In genomic region chr2:25758348-25758747, GRCh38 we compare ENCODE assay signal across 24 cellular contexts.
"Had no signal": no experiment of that assay in that cellular context is flagged by ENCODE, and none has a peak within 500 bp of the region (broad histone marks: within the 10 kb centered on the region; RNA-seq: fewer than 3 reads in every experiment).

No MANE protein-coding gene starts in this region.

- H3K9me3 ChIP-seq: ascending aorta, body of pancreas had no signal

- H3K4me3 Mint-ChIP-seq: activated CD8-positive, alpha-beta T cell treated with anti-CD3 and anti-CD28 coated beads, Interleukin-2, amount 10 ng/mL, durations not matched to agents 7 days and 5 days; activated naive CD8-positive, alpha-beta T cell treated with anti-CD3 and anti-CD28 coated beads, Interleukin-2, amount 50 U/mL, for 24 hours; central memory CD8-positive, alpha-beta T cell; T-helper 1 cell treated with Interleukin-12 subunit alpha and Interleukin-12 subunit beta and Interleukin-4 antibody, amounts not matched to agents 30 μg/mL and 1 μg/mL, for 36 hours; WTC11 had no signal

- DNase-seq: activated CD4-positive, alpha-beta T cell treated with anti-CD3 and anti-CD28 coated beads for 48 hours; activated CD4-positive, alpha-beta T cell treated with anti-CD3 and anti-CD28 coated beads, Interleukin-2, amount 50 U/mL, for 4 hours; activated CD4-positive, CD25-positive, alpha-beta regulatory T cell treated with anti-CD3 and anti-CD28 coated beads, Interleukin-2, amount 50 U/mL, for 72 hours; activated CD8-positive, alpha-beta memory T cell treated with anti-CD3 and anti-CD28 coated beads, Interleukin-2, amount 50 U/mL, for 48 hours; activated CD8-positive, alpha-beta T cell treated with anti-CD3 and anti-CD28 coated beads, Interleukin-2, amount 10 ng/mL, durations not matched to agents 7 days and 5 days; activated effector memory CD4-positive, alpha-beta T cell treated with anti-CD3 and anti-CD28 coated beads, Interleukin-2, amount 50 U/mL, for 16 hours; activated naive CD4-positive, alpha-beta T cell treated with Interleukin-2 at 50 U/mL for 16 hours; activated naive CD8-positive, alpha-beta T cell treated with anti-CD3 and anti-CD28 coated beads, Interleukin-2, amount 50 U/mL, for 24 hours; activated T-cell treated with anti-CD3 and anti-CD28 coated beads, Interleukin-2, amount 50 U/mL, for 1 hour; amniotic stem cell; Kasumi-1; NCI-H1105 treated with DMSO at 0.1 percent for 48 hours; NCI-H1436 treated with DMSO at 0.1 percent for 48 hours; NCI-H187; NCI-H2081; NCI-H446; NCI-H524; SHP77 had no signal

- H3K27me3 Mint-ChIP-seq: activated naive CD8-positive, alpha-beta T cell treated with anti-CD3 and anti-CD28 coated beads, Interleukin-2, amount 50 U/mL, for 24 hours; central memory CD8-positive, alpha-beta T cell had no signal

- ATAC-seq: activated CD8-positive, alpha-beta T cell treated with anti-CD3 and anti-CD28 coated beads, Interleukin-2, amount 10 ng/mL, durations not matched to agents 7 days and 5 days; activated naive CD4-positive, alpha-beta T cell treated with anti-CD3 and anti-CD28 coated beads, Interleukin-2, amount 50 U/mL, for 72 hours; activated naive CD8-positive, alpha-beta T cell treated with anti-CD3 and anti-CD28 coated beads, Interleukin-2, amount 50 U/mL, for 24 hours; WTC11 had no signal

- H3K27me3 ChIP-seq: ascending aorta, body of pancreas had no signal

- H3K9me3 Mint-ChIP-seq: activated naive CD4-positive, alpha-beta T cell treated with anti-CD3 and anti-CD28 coated beads, Interleukin-2, amount 50 U/mL, for 72 hours; activated naive CD8-positive, alpha-beta T cell treated with anti-CD3 and anti-CD28 coated beads, Interleukin-2, amount 50 U/mL, for 24 hours; central memory CD8-positive, alpha-beta T cell; T-helper 1 cell treated with Interleukin-12 subunit alpha and Interleukin-12 subunit beta and Interleukin-4 antibody, amounts not matched to agents 30 μg/mL and 1 μg/mL, for 36 hours; WTC11 had no signal

- H3K27ac Mint-ChIP-seq: activated CD8-positive, alpha-beta T cell treated with anti-CD3 and anti-CD28 coated beads, Interleukin-2, amount 10 ng/mL, durations not matched to agents 7 days and 5 days; activated naive CD8-positive, alpha-beta T cell treated with anti-CD3 and anti-CD28 coated beads, Interleukin-2, amount 50 U/mL, for 24 hours; T-helper 1 cell treated with Interleukin-12 subunit alpha and Interleukin-12 subunit beta and Interleukin-4 antibody, amounts not matched to agents 30 μg/mL and 1 μg/mL, for 36 hours; WTC11 had no signal

- H3K4me1 ChIP-seq: ascending aorta had no signal

- H3K4me3 ChIP-seq: ascending aorta, body of pancreas had no signal

- H3K4me1 Mint-ChIP-seq: WTC11 had no signal

- H3K27ac ChIP-seq: ascending aorta had no signal
